In the genomic region with DNA sequence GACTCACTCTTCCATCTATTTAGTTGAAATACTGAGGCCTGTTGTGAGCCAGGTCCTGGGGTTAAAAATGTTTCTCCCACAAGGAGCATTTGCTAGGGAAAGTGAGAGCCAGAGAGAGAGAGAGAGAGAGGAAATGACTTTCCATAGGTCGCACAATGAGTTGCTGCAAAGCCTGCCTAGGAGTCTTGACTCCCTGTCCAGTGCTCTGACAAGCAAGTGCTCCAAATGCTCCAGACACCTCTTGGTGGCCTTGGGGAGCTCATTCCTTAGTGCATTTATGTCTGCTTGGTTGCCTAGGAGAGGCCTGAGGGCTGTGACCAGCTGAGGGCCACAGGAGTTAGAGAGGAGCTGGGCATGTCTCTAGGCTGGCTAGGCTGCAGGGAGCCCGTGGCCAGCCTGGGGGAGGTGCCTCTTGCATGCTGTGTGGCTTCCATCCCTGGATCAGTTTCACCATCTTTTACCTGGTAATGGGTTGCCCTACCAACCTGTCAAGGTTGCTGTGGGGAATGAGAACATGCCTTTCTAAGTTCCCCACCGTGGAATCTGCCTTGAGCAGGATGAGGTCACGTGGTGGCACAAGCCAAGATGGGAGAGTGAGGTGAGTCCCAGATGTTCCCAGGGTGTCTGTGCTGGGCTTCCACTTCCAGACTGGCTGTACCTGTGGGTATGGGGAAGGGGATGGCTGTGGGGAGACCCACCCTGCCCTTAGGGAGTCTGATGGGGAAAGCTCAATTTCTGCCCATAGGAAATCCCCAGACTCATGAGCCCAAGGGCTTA, we compare ENCODE assay signal across 1 cellular context.
TF ChIP-seq lines count a peak whose summit lies in the region.

No MANE protein-coding gene starts in this region.

TF ChIP-seq in HEK293, 187 proteins besides CTCF, POLR2A, EP300 and RAD21:
- TF ChIP-seq ZEB2 (tag by site-specific recombination; IDR thresholded peaks at IDR 0.05): no peak
- peak; percentile 30; the same call in 1 of the 2 replicates for TF ChIP-seq PRDM1 (tag by site-specific recombination; IDR thresholded peaks at IDR 0.05)
- no peak for TF ChIP-seq ZNF548 (tag by site-specific recombination; IDR thresholded peaks at IDR 0.05)
- peak; percentile 28; the same call in 1 of the 2 replicates for TF ChIP-seq ZFP3 (tag by site-specific recombination; IDR thresholded peaks at IDR 0.05; ENCODE audit: low read depth)
- TF ChIP-seq GLI2 (tag by site-specific recombination; IDR thresholded peaks at IDR 0.05; ENCODE audit: borderline replicate concordance, low read depth): no peak
